25 cellular contexts compared by ENCODE assay signal in genomic region chr4:187887886-187888285, GRCh38.
"Had no signal": no experiment of that assay in that cellular context is flagged by ENCODE, and none has a peak within 500 bp of the region (broad histone marks: within the 10 kb centered on the region; RNA-seq: fewer than 3 reads in every experiment).

No MANE protein-coding gene starts in this region.

- ATAC-seq: activated CD8-positive, alpha-beta memory T cell treated with anti-CD3 and anti-CD28 coated beads, Interleukin-2, amount 10 ng/mL, durations not matched to agents 7 days and 5 days; body of pancreas; PC-3; T-cell had no signal

- DNase-seq: activated B cell treated with CpG ODN at 0.5 μM for 24 hours; activated CD4-positive, alpha-beta T cell treated with anti-CD3 and anti-CD28 coated beads for 1 hour; activated CD4-positive, alpha-beta T cell treated with anti-CD3 and anti-CD28 coated beads, Interleukin-2, amount 10 ng/mL, durations not matched to agents 24 days and 14 days; activated CD4-positive, alpha-beta T cell treated with anti-CD3 and anti-CD28 coated beads, Interleukin-2, amount 50 U/mL, for 48 hours; activated CD8-positive, alpha-beta memory T cell treated with anti-CD3 and anti-CD28 coated beads, Interleukin-2, amount 10 ng/mL, durations not matched to agents 7 days and 5 days; activated effector memory CD4-positive, alpha-beta T cell treated with Interleukin-2 at 50 U/mL for 16 hours; activated naive CD4-positive, alpha-beta T cell; activated T-cell treated with anti-CD3 and anti-CD28 coated beads, Interleukin-2, amount 50 U/mL, for 24 hours; amniotic stem cell; body of pancreas; central memory CD4-positive, alpha-beta T cell; Kasumi-1; NCI-H1105 treated with DMSO at 0.1 percent for 48 hours; NCI-H146; NCI-H187 treated with DMSO at 0.1 percent for 48 hours; NCI-H2081 treated with DMSO at 0.1 percent for 48 hours; NCI-H446; PC-3; SHP77; T-cell; T-helper 2 cell; T1000 had no signal

- FAIRE-seq: bronchial epithelial cell, RCC 7860, TTC549 had no signal
